8 cellular contexts compared by ENCODE assay signal in the genomic region with DNA sequence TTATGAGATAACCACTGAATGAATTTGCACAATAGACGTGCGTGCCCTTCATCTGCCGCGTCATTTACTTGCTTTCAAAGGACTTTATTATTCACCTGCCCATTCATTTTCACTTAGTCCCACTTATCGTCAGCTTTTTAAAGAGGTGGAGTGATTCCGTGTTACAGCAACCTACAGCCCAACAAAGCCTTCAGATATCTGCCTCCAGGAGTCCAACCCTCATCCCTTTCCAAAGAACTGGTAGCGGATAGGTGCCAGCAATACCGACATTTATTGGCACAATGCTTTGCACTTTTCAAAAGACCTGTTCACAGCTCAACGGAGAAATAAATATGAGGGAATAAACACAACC. TPM values are rescaled to one million over a fixed set of nuclear protein-coding genes. Genes with fewer than 3 reads are reported as not detected.
DNase-seq lines count a peak whose midpoint lies in the region; ATAC-seq, FAIRE-seq and TF ChIP-seq lines count a peak whose summit lies in the region.

No MANE protein-coding gene starts in this region.

- no peak for TF ChIP-seq CTCF in VCaP (conservative IDR thresholded peaks at IDR 0.05)
- TF ChIP-seq CTCF in foreskin fibroblast (IDR thresholded peaks at IDR 0.05; ENCODE audit: low read depth, low read length) = no peak
- no peak for TF ChIP-seq CTCF in progenitor cell of endocrine pancreas (IDR thresholded peaks at IDR 0.05; ENCODE audit: unreplicated experiment)

- H3K27ac ChIP-seq in VCaP = peak overlapping the region; percentile 87

- peaks cover 14% of the 10 kb centered on the region for H3K27me3 Mint-ChIP-seq in activated CD4-positive, alpha-beta T cell treated with anti-CD3 and anti-CD28 coated beads, Interleukin-2, amount 10 ng/mL, durations not matched to agents 24 days and 14 days
- no peaks in the 10 kb centered on the region for H3K27me3 Mint-ChIP-seq in progenitor cell of endocrine pancreas

- FAIRE-seq in RCC 7860 (lab: Jason Lieb, UNC) = no peak

- intact Hi-C loops in activated CD4-positive, alpha-beta T cell treated with anti-CD3 and anti-CD28 coated beads, Interleukin-2, amount 10 ng/mL, durations not matched to agents 24 days and 14 days (cut with micrococcal nuclease) = loop anchor here (2.0 to 10.0 kb wide), 3 partner anchors 20 to 698 kb away; a partner anchor contains a TSS

- no peak for DNase-seq in activated CD4-positive, alpha-beta T cell treated with anti-CD3 and anti-CD28 coated beads, Interleukin-2, amount 10 ng/mL, durations not matched to agents 24 days and 14 days
- DNase-seq in activated CD4-positive, alpha-beta T cell treated with anti-CD3 and anti-CD28 coated beads for 1 hour = no peak
- DNase-seq in foreskin fibroblast = peak in 1 of 2 donors; percentile 29
- DNase-seq in progenitor cell of endocrine pancreas (ENCODE audit: low spot score, unreplicated experiment) = no peak
- DNase-seq in RCC 7860 (ENCODE audit: low spot score) = no peak
- no peak for DNase-seq in stimulated activated CD4-positive, alpha-beta T cell treated with anti-CD3 and anti-CD28 coated beads, Interleukin-4, amount 100 ng/mL, for 24 hours

- peak; percentile 2 for ATAC-seq in HG03139 (IDR thresholded peaks at IDR 0.05; ENCODE audit: unreplicated experiment)

- H3K27ac Mint-ChIP-seq in activated CD4-positive, alpha-beta T cell treated with anti-CD3 and anti-CD28 coated beads, Interleukin-2, amount 10 ng/mL, durations not matched to agents 24 days and 14 days = peak overlapping the region; percentile 90
- peak overlapping the region; percentile 99 for H3K27ac Mint-ChIP-seq in progenitor cell of endocrine pancreas

- peak overlapping the region; percentile 97 for H3K4me3 Mint-ChIP-seq in activated CD4-positive, alpha-beta T cell treated with anti-CD3 and anti-CD28 coated beads, Interleukin-2, amount 10 ng/mL, durations not matched to agents 24 days and 14 days
- H3K4me3 Mint-ChIP-seq in progenitor cell of endocrine pancreas (ENCODE audit: low read depth) = peak overlapping the region; percentile 98

- peak overlapping the region; percentile 90 to 95 for H3K4me3 ChIP-seq in foreskin fibroblast (ENCODE audit: low read depth in 1 of 2, low read length in 2 of 2)

- H3K9me3 Mint-ChIP-seq in activated CD4-positive, alpha-beta T cell treated with anti-CD3 and anti-CD28 coated beads, Interleukin-2, amount 10 ng/mL, durations not matched to agents 24 days and 14 days = peaks cover 4% of the 10 kb centered on the region
- no peaks in the 10 kb centered on the region for H3K9me3 Mint-ChIP-seq in progenitor cell of endocrine pancreas (ENCODE audit: low read depth)

- peaks cover 22% of the 10 kb centered on the region for H3K36me3 Mint-ChIP-seq in activated CD4-positive, alpha-beta T cell treated with anti-CD3 and anti-CD28 coated beads, Interleukin-2, amount 10 ng/mL, durations not matched to agents 24 days and 14 days (ENCODE audit: low read depth)
- H3K36me3 Mint-ChIP-seq in progenitor cell of endocrine pancreas (ENCODE audit: insufficient read depth) = peaks cover 4% of the 10 kb centered on the region

- H3K4me1 Mint-ChIP-seq in activated CD4-positive, alpha-beta T cell treated with anti-CD3 and anti-CD28 coated beads, Interleukin-2, amount 10 ng/mL, durations not matched to agents 24 days and 14 days = peaks cover 28% of the 10 kb centered on the region
- peaks cover 17% of the 10 kb centered on the region for H3K4me1 Mint-ChIP-seq in progenitor cell of endocrine pancreas (ENCODE audit: low read depth)

RNA-seq across cellular contexts. Expression of a gene that starts 0.8 kb away (rescaled TPM):
- total RNA-seq in activated CD4-positive, alpha-beta T cell treated with anti-CD3 and anti-CD28 coated beads, Interleukin-2, amount 10 ng/mL, durations not matched to agents 24 days and 14 days = 20.6 and 21.3 TPM in 2 replicates
- total RNA-seq in progenitor cell of endocrine pancreas = 17.5 and 18.4 TPM in 2 replicates

RNA-seq across cellular contexts. Expression of a gene that starts 20.4 kb away (rescaled TPM):
- 34.9 and 36.4 TPM in 2 replicates for total RNA-seq in activated CD4-positive, alpha-beta T cell treated with anti-CD3 and anti-CD28 coated beads, Interleukin-2, amount 10 ng/mL, durations not matched to agents 24 days and 14 days
- total RNA-seq in progenitor cell of endocrine pancreas = 20.9 and 21.8 TPM in 2 replicates
